In the genomic region with DNA sequence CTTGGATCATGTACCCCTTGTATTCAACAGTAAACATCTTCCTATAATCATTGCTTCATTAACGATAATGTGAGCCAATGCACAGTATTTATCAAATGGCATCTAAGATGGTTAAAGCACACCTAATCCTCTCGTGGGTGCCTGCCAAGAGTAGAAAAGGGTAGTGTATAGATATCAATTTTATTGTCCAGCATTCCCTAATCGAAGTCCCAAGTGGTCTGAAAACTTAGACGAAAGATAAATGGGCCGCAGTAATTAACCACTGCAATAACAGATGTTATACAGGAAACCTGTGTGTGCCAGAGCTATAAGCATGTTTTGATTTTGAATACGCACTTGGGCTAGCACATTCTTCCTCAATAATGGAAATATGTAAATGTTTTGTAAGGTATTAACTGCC, we compare ENCODE assay signal across 8 cellular contexts. TPM values are rescaled to one million over a fixed set of nuclear protein-coding genes. Genes with fewer than 3 reads are reported as not detected.
DNase-seq lines count a peak whose midpoint lies in the region; ATAC-seq and TF ChIP-seq lines count a peak whose summit lies in the region.

No MANE protein-coding gene starts in this region.

- H3K4me1 Mint-ChIP-seq in Calu3 (ENCODE audit: low read depth, unreplicated experiment), result peaks cover 22% of the 10 kb centered on the region

- no peak overlapping the region for H3K9ac ChIP-seq in fibroblast of lung (ENCODE audit: insufficient read depth, low read length)
- H3K9ac ChIP-seq in rectal smooth muscle tissue (ENCODE audit: low read length), result peak overlapping the region; percentile 45

- peak overlapping the region; percentile 67 for H3K4me3 ChIP-seq in SJCRH30
- peak overlapping the region in 2 of 4 experiments; percentile 74 to 98 for H3K4me3 ChIP-seq in fibroblast of lung (replicated peaks in 1 of 4; ENCODE audit: control extremely low read depth in 1 of 4, insufficient read depth in 1 of 4, low read depth in 3 of 4, low read length in 4 of 4)
- H3K4me3 ChIP-seq in rectal smooth muscle tissue (ENCODE audit: low read length), result peak overlapping the region; percentile 85

- H3K36me3 ChIP-seq in SJCRH30, result no peaks in the 10 kb centered on the region; the same call in 1 of the 2 replicates
- H3K36me3 ChIP-seq in fibroblast of lung (ENCODE audit: control insufficient read depth, insufficient read depth, low read length), result no peaks in the 10 kb centered on the region
- no peaks in the 10 kb centered on the region for H3K36me3 ChIP-seq in rectal smooth muscle tissue (ENCODE audit: control insufficient read depth, insufficient read depth, low read length)

- H3K4me1 ChIP-seq in SJCRH30 (peaks cover 18% of the 10 kb centered on the region), fibroblast of lung (ENCODE audit: control insufficient read depth, extremely low read depth, insufficient read depth, low read length) (peaks cover 5% of the 10 kb centered on the region), rectal smooth muscle tissue (ENCODE audit: control insufficient read depth, insufficient read depth, low read length) (peaks cover 11% of the 10 kb centered on the region)

- peaks cover 42% of the 10 kb centered on the region for H3K79me2 ChIP-seq in fibroblast of lung (ENCODE audit: control insufficient read depth, insufficient read depth, low read length)

- H3K4me2 ChIP-seq in fibroblast of lung (ENCODE audit: extremely low read depth, insufficient read depth, low read length), result peak overlapping the region; percentile 13

- H4K20me1 ChIP-seq in fibroblast of lung (ENCODE audit: control insufficient read depth, extremely low read depth, insufficient read depth, low read length), result no peaks in the 10 kb centered on the region

- H3K4me3 Mint-ChIP-seq in Calu3 (ENCODE audit: low read depth, unreplicated experiment), result peak overlapping the region; percentile 78

- H3K27me3 ChIP-seq in SJCRH30 (no peaks in the 10 kb centered on the region), fibroblast of lung (ENCODE audit: control insufficient read depth, insufficient read depth, low read length) (no peaks in the 10 kb centered on the region), rectal smooth muscle tissue (ENCODE audit: control insufficient read depth, insufficient read depth, low read length) (no peaks in the 10 kb centered on the region)

- DNase-seq in Calu3, result no peak
- DNase-seq in SJCRH30, result no peak
- DNase-seq in fibroblast of lung (ENCODE audit: low read depth in 2 of 2), result no peak
- DNase-seq in cerebellum (ENCODE audit: low spot score), result no peak
- no peak for DNase-seq in NOMO-1 (lab: John Stamatoyannopoulos, UW; ENCODE audit: unreplicated experiment in 2 of 2)
- no peak for DNase-seq in MV-4-11 (lab: John Stamatoyannopoulos, UW)

- no peaks in the 10 kb centered on the region for H3K27me3 Mint-ChIP-seq in Calu3 (ENCODE audit: unreplicated experiment)

- H3K27ac ChIP-seq in SJCRH30, result peak overlapping the region; percentile 85
- no peak overlapping the region for H3K27ac ChIP-seq in fibroblast of lung (ENCODE audit: insufficient read depth, low read length)
- H3K27ac ChIP-seq in rectal smooth muscle tissue (ENCODE audit: low read depth, low read length), result peak overlapping the region; percentile 99

- TF ChIP-seq CTCF in Calu3 (IDR thresholded peaks at IDR 0.05; ENCODE audit: unreplicated experiment) (no peak), fibroblast of lung (conservative IDR thresholded peaks at IDR 0.05 in 1 of 2, IDR thresholded peaks at IDR 0.05 in 1 of 2; ENCODE audit: low read depth in 1 of 2, low read length in 2 of 2) (no peak)

- H3K27ac Mint-ChIP-seq in Calu3 (ENCODE audit: unreplicated experiment), result no peak overlapping the region

- H3K9me3 Mint-ChIP-seq in Calu3 (ENCODE audit: low read depth, unreplicated experiment), result no peaks in the 10 kb centered on the region

- H3K9me3 ChIP-seq in SJCRH30 (replicated peaks) (no peaks in the 10 kb centered on the region), fibroblast of lung (ENCODE audit: control insufficient read depth, insufficient read depth, low read depth, low read length) (no peaks in the 10 kb centered on the region)

- ATAC-seq in GM21381 (IDR thresholded peaks at IDR 0.05; ENCODE audit: unreplicated experiment), result no peak

- BruUV-seq in Calu3 (replicated peaks; lab: Mats Ljungman, UMichigan), result no TSS peak

- no peak overlapping the region for H2AFZ ChIP-seq in fibroblast of lung (ENCODE audit: low read length)

- intact Hi-C loops in Calu3 (cut with micrococcal nuclease; ENCODE audit: unreplicated experiment), result loop anchor here (5.0 kb wide), 2 partner anchors 36 to 121 kb away; no protein-coding TSS in a partner anchor

- CTCF ChIA-PET in Calu3 (lab: Charles Lee), result no interaction called here

- H3K36me3 Mint-ChIP-seq in Calu3 (ENCODE audit: insufficient read depth, unreplicated experiment), result peaks cover 41% of the 10 kb centered on the region

RNA-seq across cellular contexts. Expression of gene MBNL2, which starts 0.6 kb away (rescaled TPM):
- total RNA-seq in Calu3 (2022), result 29.8 and 37.1 TPM in 2 replicates
- 32.9 and 33.4 TPM in 2 replicates for total RNA-seq in SJCRH30 (2014; rRNA removed; shearing (Covaris generic))
- 54.7 and 61.1 TPM in 2 replicates for total RNA-seq in fibroblast of lung
- polyA plus RNA-seq in fibroblast of lung, result 42.0 and 48.9 TPM in 2 replicates
- 32.3 and 39.9 TPM in 2 replicates for polyA plus RNA-seq in fibroblast of lung (2012)
- polyA minus RNA-seq in fibroblast of lung (ENCODE audit: low replicate concordance), result 25.1 and 35.2 TPM in 2 replicates
- 34.3 TPM for total RNA-seq in cerebellum
